In genomic region chrX:14389682-14390081, GRCh38 we compare ENCODE assay signal across 29 cellular contexts.
"Had no signal": no experiment of that assay in that cellular context is flagged by ENCODE, and none has a peak within 500 bp of the region (broad histone marks: within the 10 kb centered on the region; RNA-seq: fewer than 3 reads in every experiment).

No MANE protein-coding gene starts in this region.

- H2AFZ ChIP-seq: hepatocyte had no signal

- H3K27me3 ChIP-seq: colonic mucosa, esophagus muscularis mucosa, esophagus squamous epithelium, foreskin keratinocyte, gastrocnemius medialis, gastroesophageal sphincter, heart left ventricle, heart right ventricle, hepatocyte had no signal

- H3K27ac Mint-ChIP-seq: dendritic cell treated with granulocyte-macrophage colony-stimulating factor and Interleukin-4, amounts not matched to agents 40 ng/mL and 50 ng/mL, for 4 days; effector memory CD8-positive, alpha-beta T cell; endodermal cell had no signal

- H3K27me3 Mint-ChIP-seq: dendritic cell treated with granulocyte-macrophage colony-stimulating factor and Interleukin-4, amounts not matched to agents 40 ng/mL and 50 ng/mL, for 4 days; effector memory CD8-positive, alpha-beta T cell had no signal

- ATAC-seq: effector memory CD8-positive, alpha-beta T cell; esophagus mucosa; foreskin keratinocyte; gastrocnemius medialis; gastroesophageal sphincter; heart left ventricle; heart right ventricle had no signal

- FAIRE-seq: endometrium, endothelial cell of umbilical vein, frontal cortex had no signal

- H3K4me1 ChIP-seq: colonic mucosa, esophagus muscularis mucosa, esophagus squamous epithelium, foreskin keratinocyte, gastrocnemius medialis, gastroesophageal sphincter, heart left ventricle, heart right ventricle had no signal

- H3K4me2 ChIP-seq: hepatocyte had no signal

- DNase-seq: colonic mucosa; cortex of kidney; dermis blood vessel endothelial cell; dorsolateral prefrontal cortex; effector CD4-positive, alpha-beta T cell; effector CD8-positive, alpha-beta T cell; effector memory CD4-positive, alpha-beta T cell; effector memory CD8-positive, alpha-beta T cell; endodermal cell; erythroblast; esophagus squamous epithelium; foreskin fibroblast; foreskin keratinocyte; foreskin melanocyte; gastrocnemius medialis; glutamatergic neuron; head of caudate nucleus; heart left ventricle; heart right ventricle had no signal

- H3K4me1 Mint-ChIP-seq: endodermal cell had no signal

- H3K4me3 ChIP-seq: colonic mucosa, coronary artery, dorsolateral prefrontal cortex, esophagus muscularis mucosa, esophagus squamous epithelium, gastrocnemius medialis, gastroesophageal sphincter, heart left ventricle, heart right ventricle, hepatocyte had no signal

- H3K36me3 ChIP-seq: colonic mucosa, esophagus muscularis mucosa, esophagus squamous epithelium, gastrocnemius medialis, gastroesophageal sphincter, heart left ventricle, heart right ventricle had no signal

- H3K79me2 ChIP-seq: hepatocyte had no signal

- H3K27ac ChIP-seq: colonic mucosa, coronary artery, dorsolateral prefrontal cortex, epithelial cell of prostate, esophagus muscularis mucosa, esophagus squamous epithelium, foreskin keratinocyte, gastrocnemius medialis, gastroesophageal sphincter, heart left ventricle, heart right ventricle, hepatocyte had no signal

- H3K4me3 Mint-ChIP-seq: dendritic cell treated with granulocyte-macrophage colony-stimulating factor and Interleukin-4, amounts not matched to agents 40 ng/mL and 50 ng/mL, for 4 days; effector memory CD8-positive, alpha-beta T cell; endodermal cell had no signal

- H3K9me3 ChIP-seq: colonic mucosa, esophagus muscularis mucosa, esophagus squamous epithelium, gastrocnemius medialis, gastroesophageal sphincter, heart left ventricle had no signal
